In genomic region chr15:72460393-72460792, GRCh38 we compare ENCODE assay signal across 26 cellular contexts. TPM values are rescaled to one million over a fixed set of nuclear protein-coding genes. Genes with fewer than 3 reads are reported as not detected.
DNase-seq lines count a peak whose midpoint lies in the region; ATAC-seq, FAIRE-seq and TF ChIP-seq lines count a peak whose summit lies in the region.
"Had no signal": no experiment of that assay in that cellular context is flagged by ENCODE, and none has a peak within 500 bp of the region (broad histone marks: within the 10 kb centered on the region; RNA-seq: fewer than 3 reads in every experiment).

No MANE protein-coding gene starts in this region.

- WGBS in A549 (ENCODE audit: missing lambda C conversion rate): 92% methylated on average over 3 of the region's 3 CpGs

- ATAC-seq in A549 (no peak), GM18873 (IDR thresholded peaks at IDR 0.05; ENCODE audit: low FRiP score, unreplicated experiment) (no peak)
- ATAC-seq: CD8-positive, alpha-beta T cell; GM12878 had no signal

- no peak for DNase-seq in A549 (ENCODE audit: low read depth in 1 of 2, low spot score in 1 of 2)
- DNase-seq in D721Med (ENCODE audit: insufficient read length, low spot score): no peak
- DNase-seq in keratinocyte (ENCODE audit: low read depth, low spot score): no peak
- no peak for DNase-seq in posterior cingulate gyrus
- DNase-seq in dermis blood vessel endothelial cell: no peak
- DNase-seq: ACHN; BE2C; C1 segment of cervical spinal cord; Caco-2; Calu3; CD4-positive, CD25-positive, alpha-beta regulatory T cell; CD8-positive, alpha-beta T cell; DMS 273 treated with DMSO at 0.1 percent for 48 hours; DMS153; DMS53; DMS79; DND-41; EL; GDM1 had no signal

- intact Hi-C loops in posterior cingulate gyrus (cut with DNase I): no loop called here

- H2AFZ ChIP-seq in Loucy (ENCODE audit: low read length) (peak overlapping the region; percentile 56; the same call in 1 of the 2 replicates), keratinocyte (ENCODE audit: control insufficient read depth, low read length) (peak overlapping the region; percentile 42)

- no peak for TF ChIP-seq EP300 in A549 (IDR thresholded peaks at IDR 0.05)

- H4K20me1 ChIP-seq in Loucy (ENCODE audit: insufficient read depth, low read length, poor library complexity, severe bottlenecking) (no peaks in the 10 kb centered on the region), keratinocyte (ENCODE audit: control insufficient read depth, extremely low read depth, insufficient read depth, low read length) (no peaks in the 10 kb centered on the region)
- H4K20me1 ChIP-seq: BLaER1 had no signal

- no peak for TF ChIP-seq RAD21 in A549 (conservative IDR thresholded peaks at IDR 0.05 in 1 of 2, IDR thresholded peaks at IDR 0.05 in 1 of 2)

- CTCF ChIA-PET in A549 (lab: Yijun Ruan, JAX): interaction anchor here (0.6 to 8.1 kb wide), 4 partner anchors 13 to 259 kb away, joined by 3 to 41 read pairs (median 4); partner anchors contain the start of gene ARIH1

- FAIRE-seq in A549 (lab: Jason Lieb, UNC) (peak; percentile 67), D721Med (lab: Jason Lieb, UNC) (peak; percentile 29), keratinocyte (lab: Jason Lieb, UNC) (no peak)
- FAIRE-seq: GM12878, GM12892, GM18507 had no signal

- H3K27me3 ChIP-seq in Loucy (ENCODE audit: insufficient read depth, low read length, poor library complexity, severe bottlenecking): no peaks in the 10 kb centered on the region
- H3K27me3 ChIP-seq in keratinocyte (ENCODE audit: control insufficient read depth, extremely low read depth, insufficient read depth, low read length): no peaks in the 10 kb centered on the region
- H3K27me3 ChIP-seq: BLaER1 had no signal

- H3K9me3 ChIP-seq in A549 (no peaks in the 10 kb centered on the region), Loucy (ENCODE audit: insufficient read depth, low read depth, low read length) (no peaks in the 10 kb centered on the region), keratinocyte (ENCODE audit: control insufficient read depth, low read depth, low read length) (no peaks in the 10 kb centered on the region)
- H3K9me3 ChIP-seq: BE2C, BLaER1, Caco-2 had no signal

- no peaks in the 10 kb centered on the region for H3K9me2 ChIP-seq in Loucy (replicated peaks; ENCODE audit: low read depth, low read length)

- no peaks in the 10 kb centered on the region for H3K4me1 ChIP-seq in A549
- peaks cover 6% of the 10 kb centered on the region for H3K4me1 ChIP-seq in Loucy (ENCODE audit: insufficient read depth, low read length, poor library complexity, severe bottlenecking)
- H3K4me1 ChIP-seq in keratinocyte (ENCODE audit: control insufficient read depth, extremely low read depth, insufficient read depth, low read length): no peaks in the 10 kb centered on the region
- H3K4me1 ChIP-seq: BE2C, Caco-2 had no signal

- no peak for TF ChIP-seq CTCF in A549 (IDR thresholded peaks at IDR 0.05)
- no peak for TF ChIP-seq CTCF in D721Med (IDR thresholded peaks at IDR 0.05; ENCODE audit: insufficient read depth, missing control alignments)
- TF ChIP-seq CTCF in Loucy (conservative IDR thresholded peaks at IDR 0.05; ENCODE audit: low read length): no peak
- TF ChIP-seq CTCF in keratinocyte (optimal IDR thresholded peaks at IDR 0.05 in 1 of 3, IDR thresholded peaks at IDR 0.05 in 1 of 3, conservative IDR thresholded peaks at IDR 0.05 in 1 of 3; ENCODE audit: extremely low read depth in 1 of 3, insufficient read depth in 2 of 3, low read length in 3 of 3): no peak

- no peaks in the 10 kb centered on the region for H3K79me2 ChIP-seq in Loucy (ENCODE audit: insufficient read depth, low read length)
- no peaks in the 10 kb centered on the region for H3K79me2 ChIP-seq in keratinocyte (ENCODE audit: control insufficient read depth, insufficient read depth, low read length)

- no peak overlapping the region for H3K27ac ChIP-seq in A549
- H3K27ac ChIP-seq in keratinocyte (ENCODE audit: control insufficient read depth, insufficient read depth, low read length): no peak overlapping the region
- H3K27ac ChIP-seq: 22Rv1, BLaER1 had no signal

- dilution Hi-C loops in keratinocyte (cut with MboI; ENCODE audit: extremely low pct_ligation_motif_present, low sequenced_read_pairs): no loop called here

- POLR2A ChIA-PET in A549 (lab: Yijun Ruan, JAX): no interaction called here

- no peak overlapping the region for H3K9ac ChIP-seq in Loucy (ENCODE audit: low read depth, low read length, poor library complexity, severe bottlenecking)
- H3K9ac ChIP-seq in keratinocyte (ENCODE audit: control insufficient read depth, extremely low read depth, insufficient read depth, low read length): no peak overlapping the region
- H3K9ac ChIP-seq: BLaER1 had no signal

- no peak overlapping the region for H3K4me2 ChIP-seq in A549
- H3K4me2 ChIP-seq in Loucy (ENCODE audit: low read depth, low read length, poor library complexity, severe bottlenecking): no peak overlapping the region
- peak overlapping the region; percentile 50 for H3K4me2 ChIP-seq in keratinocyte (ENCODE audit: control insufficient read depth, extremely low read depth, insufficient read depth, low read depth, low read length)
- H3K4me2 ChIP-seq: BLaER1 had no signal

- H3F3A ChIP-seq in Loucy (ENCODE audit: low read depth): no peaks in the 10 kb centered on the region

- H3K4me3 ChIP-seq in A549 (no peak overlapping the region), Loucy (ENCODE audit: low read length, poor library complexity, severe bottlenecking) (no peak overlapping the region), keratinocyte (ENCODE audit: control insufficient read depth in 2 of 3, extremely low read depth in 1 of 3, insufficient read depth in 2 of 3, low read depth in 1 of 3, low read length in 3 of 3) (no peak overlapping the region)
- H3K4me3 ChIP-seq: BLaER1, GM12878 had no signal

- TF ChIP-seq POLR2A in A549 (IDR thresholded peaks at IDR 0.05; ENCODE audit: low read length): no peak

- H3K9me1 ChIP-seq in keratinocyte (ENCODE audit: control insufficient read depth, extremely low read depth, insufficient read depth, low read length): no peaks in the 10 kb centered on the region

- H3K36me3 ChIP-seq in Loucy (ENCODE audit: insufficient read depth, low read length) (no peaks in the 10 kb centered on the region), keratinocyte (ENCODE audit: control insufficient read depth in 2 of 2, extremely low read depth in 1 of 2, insufficient read depth in 2 of 2, low read length in 2 of 2) (no peaks in the 10 kb centered on the region)
- H3K36me3 ChIP-seq: BE2C, BLaER1 had no signal

TF ChIP-seq in A549, 52 proteins besides CTCF, POLR2A, EP300 and RAD21:
- no peak for TF ChIP-seq HDAC2 (IDR thresholded peaks at IDR 0.05)
- TF ChIP-seq E2F6 (IDR thresholded peaks at IDR 0.05; ENCODE audit: borderline replicate concordance, low read depth): no peak
- no peak for TF ChIP-seq EHF (CRISPR knock-in tag; IDR thresholded peaks at IDR 0.05)
- no peak for TF ChIP-seq RFX5 (IDR thresholded peaks at IDR 0.05)
- no peak for TF ChIP-seq HEYL (CRISPR knock-in tag; IDR thresholded peaks at IDR 0.05)
- TF ChIP-seq, protein P1, sequence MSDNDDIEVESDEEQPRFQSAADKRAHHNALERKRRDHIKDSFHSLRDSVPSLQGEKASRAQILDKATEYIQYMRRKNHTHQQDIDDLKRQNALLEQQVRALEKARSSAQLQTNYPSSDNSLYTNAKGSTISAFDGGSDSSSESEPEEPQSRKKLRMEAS (IDR thresholded peaks at IDR 0.05): no peak
- TF ChIP-seq MYC (IDR thresholded peaks at IDR 0.05; ENCODE audit: borderline replicate concordance, low read length): no peak
- no peak for TF ChIP-seq NPAS2 (CRISPR knock-in tag; IDR thresholded peaks at IDR 0.05; ENCODE audit: borderline replicate concordance)

RNA-seq across cellular contexts. Expression of gene ARIH1, which starts 13.7 kb away (rescaled TPM):
- polyA plus RNA-seq in A549 (2011; rRNA removed) (127 and 138 TPM in 2 replicates), A549 (2017; fragmentation: RNase III; extraction: RNeasy Plus Mini Kit Qiagen cat#74134 plus additional on column Dnase treatment) (92.6 to 95.5 TPM (median 94.7 TPM) in 3 replicates), keratinocyte (46.9 to 70.6 TPM (median 50.6 TPM) in 3 replicates)
- 34.6 and 34.8 TPM in 2 replicates for polyA plus RNA-seq in A549 (2012; cell fraction: cytosol; rRNA removed)
- 39.2 and 46.0 TPM in 2 replicates for polyA plus RNA-seq in A549 (2012; cell fraction: nucleus; rRNA removed)
- polyA minus RNA-seq in A549 (2011; rRNA and poly(A)+ RNA removed): 146 and 162 TPM in 2 replicates
- polyA plus RNA-seq in keratinocyte (2011; ENCODE audit: low read depth): 111 TPM
- polyA plus RNA-seq in keratinocyte (2011; cell fraction: cytosol; rRNA removed): 35.0 and 71.0 TPM in 2 replicates
- polyA plus RNA-seq in keratinocyte (2011; cell fraction: nucleus; rRNA removed): 68.3 and 71.7 TPM in 2 replicates
- polyA plus RNA-seq in keratinocyte (2012; ENCODE audit: low replicate concordance): 51.0 and 51.5 TPM in 2 replicates
- polyA minus RNA-seq in keratinocyte: 73.3 to 163 TPM (median 117 TPM) in 3 replicates
- polyA minus RNA-seq in keratinocyte (2011; cell fraction: cytosol; rRNA and poly(A)+ RNA removed): 53.3 TPM
- polyA minus RNA-seq in keratinocyte (2011; cell fraction: nucleus; rRNA and poly(A)+ RNA removed): 40.6 and 131 TPM in 2 replicates
- total RNA-seq in dermis blood vessel endothelial cell: 38.6 and 50.4 TPM in 2 replicates
